Comparison of ENCODE assay signal across 13 cellular contexts in the genomic region with DNA sequence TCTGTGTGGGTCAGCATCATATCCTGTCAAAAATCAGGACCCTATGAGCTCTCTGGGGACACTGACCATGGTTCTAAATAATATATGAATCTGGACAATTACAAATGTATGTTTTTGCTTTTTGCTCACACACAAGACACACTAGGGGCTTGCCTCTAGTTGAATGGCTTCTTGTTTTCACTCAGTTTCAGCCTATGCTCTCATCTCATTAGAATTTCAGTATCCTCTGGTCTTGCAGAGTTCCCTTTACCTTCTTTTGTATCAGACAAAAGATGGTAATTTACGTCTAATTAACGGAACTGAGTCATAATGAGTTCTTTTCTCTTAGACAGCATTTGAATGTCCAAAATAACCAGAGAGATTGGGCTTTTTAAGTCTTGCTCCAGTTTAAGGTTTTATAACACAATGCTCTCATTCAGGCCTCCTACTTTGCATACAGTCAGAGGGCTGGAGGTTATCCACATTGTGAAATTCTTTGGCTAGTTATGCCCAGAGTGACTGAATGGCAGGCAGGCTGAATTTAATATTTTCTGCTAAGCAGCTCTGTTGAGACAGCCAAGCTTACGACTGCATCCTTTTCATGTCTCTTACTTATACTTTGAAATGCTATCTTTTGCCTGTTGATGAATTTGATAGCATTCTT.
A peak's percentile ranks its signal among the peaks of the same experiment; 100 is the strongest.
DNase-seq lines count a peak whose midpoint lies in the region; ATAC-seq, FAIRE-seq and TF ChIP-seq lines count a peak whose summit lies in the region.
"Had no signal": no experiment of that assay in that cellular context is flagged by ENCODE, and none has a peak within 500 bp of the region (broad histone marks: within the 10 kb centered on the region; RNA-seq: fewer than 3 reads in every experiment).

No MANE protein-coding gene starts in this region.

- H3K27me3 Mint-ChIP-seq in nephron (ENCODE audit: low read depth), result no peaks in the 10 kb centered on the region
- H3K27me3 Mint-ChIP-seq: IgD-negative memory B cell; stimulated activated naive CD8-positive, alpha-beta T cell treated with anti-CD3 and anti-CD28 coated beads, Interleukin-15, Interleukin-2, amounts not matched to agents 100 ng/mL and 50 ng/mL, for 24 hours had no signal

- FAIRE-seq in D721Med (lab: Jason Lieb, UNC), result peak; percentile 61

- no peak for ATAC-seq in HG02588 (IDR thresholded peaks at IDR 0.05; ENCODE audit: unreplicated experiment)
- ATAC-seq: CD8-positive, alpha-beta T cell had no signal

- H3K4me3 ChIP-seq in fibroblast of pulmonary artery (replicated peaks; ENCODE audit: low read depth, low read length), result peak overlapping the region; percentile 36

- DNase-seq in D721Med (ENCODE audit: insufficient read length, low spot score), result no peak
- DNase-seq in RPMI7951 (ENCODE audit: low read depth), result peak; percentile 71
- peak; percentile 81 for DNase-seq in fibroblast of pulmonary artery (ENCODE audit: low read depth)
- DNase-seq in DMS53 (lab: John Stamatoyannopoulos, UW), result no peak
- DNase-seq in HK-2 (ENCODE audit: unreplicated experiment), result no peak
- DNase-seq in MV-4-11 (lab: John Stamatoyannopoulos, UW), result no peak
- DNase-seq: activated CD4-positive, alpha-beta T cell treated with anti-CD3 and anti-CD28 coated beads for 1 hour; activated naive CD4-positive, alpha-beta T cell treated with anti-CD3 and anti-CD28 coated beads, Interleukin-2, amount 50 U/mL, for 16 hours; CD8-positive, alpha-beta T cell had no signal

- no peak overlapping the region for H3K4me3 Mint-ChIP-seq in nephron
- H3K4me3 Mint-ChIP-seq: CD8-positive, alpha-beta T cell; IgD-negative memory B cell; stimulated activated naive CD8-positive, alpha-beta T cell treated with anti-CD3 and anti-CD28 coated beads, Interleukin-15, Interleukin-2, amounts not matched to agents 100 ng/mL and 50 ng/mL, for 24 hours had no signal

- no peaks in the 10 kb centered on the region for H3K9me3 Mint-ChIP-seq in nephron

- no peaks in the 10 kb centered on the region for H3K36me3 Mint-ChIP-seq in nephron (ENCODE audit: low read depth)
- H3K36me3 Mint-ChIP-seq: CD8-positive, alpha-beta T cell; IgD-negative memory B cell had no signal

- TF ChIP-seq CTCF in D721Med (IDR thresholded peaks at IDR 0.05; ENCODE audit: insufficient read depth, missing control alignments) (no peak), fibroblast of pulmonary artery (IDR thresholded peaks at IDR 0.05; ENCODE audit: low read length, missing control alignments) (no peak), nephron (IDR thresholded peaks at IDR 0.05; ENCODE audit: unreplicated experiment in 3 of 3) (no peak)

- peaks cover 32% of the 10 kb centered on the region for H3K4me1 Mint-ChIP-seq in nephron
- H3K4me1 Mint-ChIP-seq: IgD-negative memory B cell had no signal

- peak overlapping the region; percentile 29 to 80 (median 30) for H3K27ac Mint-ChIP-seq in nephron
- H3K27ac Mint-ChIP-seq: CD8-positive, alpha-beta T cell; IgD-negative memory B cell; stimulated activated naive CD8-positive, alpha-beta T cell treated with anti-CD3 and anti-CD28 coated beads, Interleukin-15, Interleukin-2, amounts not matched to agents 100 ng/mL and 50 ng/mL, for 24 hours had no signal

Comparison
In these comparisons a context has a peak if more than half of its experiments do, and no peak if none do; other contexts are left out.
1. DNase-seq: peak in RPMI7951 (single experiment) and fibroblast of pulmonary artery (single experiment); none in D721Med (single experiment), DMS53 (single experiment), HK-2 (single experiment) and MV-4-11 (single experiment).